Comparison of ENCODE assay signal across 1 cellular context in the genomic region with DNA sequence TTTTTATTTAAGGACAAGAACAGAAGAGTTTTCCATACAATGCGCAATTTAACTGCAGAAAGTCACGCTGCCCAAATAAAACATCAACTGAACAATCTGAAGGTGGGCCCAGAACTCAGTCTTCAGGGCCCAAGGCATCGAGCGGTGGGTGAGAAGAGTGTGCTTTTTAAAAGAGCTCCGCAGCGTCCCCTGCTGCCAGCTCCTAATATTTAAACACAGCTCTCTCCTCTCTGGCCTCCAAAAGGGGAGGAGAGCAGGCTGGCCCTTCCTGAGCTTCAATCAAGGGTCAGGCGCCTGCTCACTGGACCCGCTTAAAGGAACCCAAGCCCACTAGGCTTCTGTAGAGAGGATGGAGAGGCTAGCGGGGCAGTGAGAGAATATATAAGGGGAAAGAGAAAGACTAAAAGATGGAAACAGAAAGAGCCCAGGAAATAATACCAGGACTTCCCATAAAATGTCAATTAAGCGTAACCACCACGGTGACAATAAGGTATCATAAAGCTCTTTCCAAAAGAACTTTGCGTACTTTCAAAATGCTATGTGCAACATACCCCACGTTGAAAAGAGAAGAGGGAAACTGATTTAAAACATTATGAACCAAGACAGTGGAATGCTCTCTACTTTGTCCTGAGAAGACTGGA.
TF ChIP-seq lines count a peak whose summit lies in the region.

No MANE protein-coding gene starts in this region.

TF ChIP-seq in IMR-90, 13 proteins besides CTCF, POLR2A, EP300 and RAD21 (continued from another document):
- peak; percentile 86 for TF ChIP-seq SMC3 (IDR thresholded peaks at IDR 0.05; ENCODE audit: low read depth, low read length)
